1 cellular context compared by ENCODE assay signal in genomic region chr5:115685966-115686691, GRCh38.
TF ChIP-seq lines count a peak whose summit lies in the region.

No MANE protein-coding gene starts in this region.

TF ChIP-seq in GM23338, 12 proteins besides CTCF, POLR2A, EP300 and RAD21 (continued from another document):
- TF ChIP-seq REST (IDR thresholded peaks at IDR 0.05; ENCODE audit: unreplicated experiment) (no peak), JUNB (IDR thresholded peaks at IDR 0.05; ENCODE audit: unreplicated experiment) (no peak), CREB1 (CRISPR knock-in tag; IDR thresholded peaks at IDR 0.05; ENCODE audit: low read depth) (no peak), EZH2phosphoT487 (IDR thresholded peaks at IDR 0.05; ENCODE audit: unreplicated experiment) (no peak), EZH2 (IDR thresholded peaks at IDR 0.05; ENCODE audit: low read depth, unreplicated experiment) (no peak), ETS1 (IDR thresholded peaks at IDR 0.05) (no peak), ZNF331 (CRISPR knock-in tag; IDR thresholded peaks at IDR 0.05; ENCODE audit: low read depth) (no peak), ZNF114 (CRISPR knock-in tag; IDR thresholded peaks at IDR 0.05) (no peak), STAT1 (IDR thresholded peaks at IDR 0.05; ENCODE audit: unreplicated experiment) (no peak), NANOG (IDR thresholded peaks at IDR 0.05; ENCODE audit: borderline replicate concordance) (no peak), ZNF462 (CRISPR knock-in tag; IDR thresholded peaks at IDR 0.05) (no peak)
